Comparison of ENCODE assay signal across 15 cellular contexts in genomic region chr6:47016236-47016635, GRCh38.
DNase-seq lines count a peak whose midpoint lies in the region.
"Had no signal": no experiment of that assay in that cellular context is flagged by ENCODE, and none has a peak within 500 bp of the region (broad histone marks: within the 10 kb centered on the region; RNA-seq: fewer than 3 reads in every experiment).

No MANE protein-coding gene starts in this region.

- H3K36me3 ChIP-seq in BLaER1, result no peaks in the 10 kb centered on the region
- H3K36me3 ChIP-seq: MG63, right atrium auricular region, thoracic aorta had no signal

- peak overlapping the region; percentile 33 for H3K4me2 ChIP-seq in BLaER1

- H3K27ac ChIP-seq in BLaER1, result peak overlapping the region; percentile 39
- H3K27ac ChIP-seq: right atrium auricular region, thoracic aorta had no signal

- no peak overlapping the region for H3K4me3 ChIP-seq in BLaER1
- H3K4me3 ChIP-seq: MG63, right atrium auricular region, thoracic aorta had no signal

- H3K9me3 ChIP-seq in BLaER1, result no peaks in the 10 kb centered on the region
- H3K9me3 ChIP-seq: MG63, right atrium auricular region, thoracic aorta had no signal

- DNase-seq in NCI-H1092 treated with DMSO at 0.1 percent for 48 hours (lab: John Stamatoyannopoulos, UW) (peak; percentile 66), NCI-H69 (lab: John Stamatoyannopoulos, UW) (peak; percentile 96), left kidney (ENCODE audit: low read depth, low spot score) (peak; percentile 66), HUDEP-2 (lab: John Stamatoyannopoulos, UW; ENCODE audit: unreplicated experiment in 76 of 76) (no peak), OCI-M1 (lab: John Stamatoyannopoulos, UW) (no peak), NCI-H446 (lab: John Stamatoyannopoulos, UW) (no peak)
- DNase-seq in activated T-cell treated with anti-CD3 and anti-CD28 coated beads, Interleukin-2, amount 50 U/mL, for 1 hour, result no peak
- DNase-seq: activated CD4-positive, alpha-beta T cell treated with anti-CD3 and anti-CD28 coated beads for 1 hour; effector memory CD8-positive, alpha-beta T cell; MG63; naive thymus-derived CD8-positive, alpha-beta T cell; stimulated activated CD8-positive, alpha-beta memory T cell treated with anti-CD3 and anti-CD28 coated beads, Interleukin-4, amount 100 ng/mL, for 48 hours had no signal

- H3K27me3 ChIP-seq in BLaER1, result no peaks in the 10 kb centered on the region
- H3K27me3 ChIP-seq: right atrium auricular region had no signal

- peaks cover 15% of the 10 kb centered on the region for H3K4me1 ChIP-seq in BLaER1
- H3K4me1 ChIP-seq: right atrium auricular region had no signal

- H4K20me1 ChIP-seq in BLaER1, result no peaks in the 10 kb centered on the region

- no peak overlapping the region for H3K9ac ChIP-seq in BLaER1

Comparison
In these comparisons a context has a peak if more than half of its experiments do, and no peak if none do; other contexts are left out.
1. DNase-seq: peak in NCI-H1092 treated with DMSO at 0.1 percent for 48 hours (single experiment), NCI-H69 (single experiment) and left kidney (single experiment); none in HUDEP-2 (0 of 76), activated T-cell treated with anti-CD3 and anti-CD28 coated beads, Interleukin-2, amount 50 U/mL, for 1 hour (single experiment), OCI-M1 (single experiment) and NCI-H446 (0 of 2).